ENCODE assay signal across 8 cellular contexts in genomic region chr3:57078366-57079220, GRCh38. TPM values are rescaled to one million over a fixed set of nuclear protein-coding genes. Genes with fewer than 3 reads are reported as not detected.
DNase-seq lines count a peak whose midpoint lies in the region; ATAC-seq and TF ChIP-seq lines count a peak whose summit lies in the region.

No MANE protein-coding gene starts in this region.

- TF ChIP-seq CTCF in fibroblast of lung (conservative IDR thresholded peaks at IDR 0.05 in 1 of 2, IDR thresholded peaks at IDR 0.05 in 1 of 2; ENCODE audit: low read depth in 1 of 2, low read length in 2 of 2): no peak
- no peak for TF ChIP-seq CTCF in tibial artery (IDR thresholded peaks at IDR 0.05)

- no peaks in the 10 kb centered on the region for H3K79me2 ChIP-seq in fibroblast of lung (ENCODE audit: control insufficient read depth, insufficient read depth, low read length)

- H3K4me2 ChIP-seq in fibroblast of lung (ENCODE audit: extremely low read depth, insufficient read depth, low read length): peak overlapping the region; percentile 86

- peak overlapping the region; percentile 45 for H2AFZ ChIP-seq in fibroblast of lung (ENCODE audit: low read length)

- H3K9me3 ChIP-seq in fibroblast of lung (ENCODE audit: control insufficient read depth, insufficient read depth, low read depth, low read length) (no peaks in the 10 kb centered on the region), muscle layer of colon (ENCODE audit: low read length) (no peaks in the 10 kb centered on the region), tibial artery (no peaks in the 10 kb centered on the region)

- H3K4me1 ChIP-seq in fibroblast of lung (ENCODE audit: control insufficient read depth, extremely low read depth, insufficient read depth, low read length): no peaks in the 10 kb centered on the region
- H3K4me1 ChIP-seq in muscle layer of colon (ENCODE audit: insufficient read depth, low read length): peaks cover 9% of the 10 kb centered on the region
- H3K4me1 ChIP-seq in tibial artery: peaks cover 0 to 21% (median 6%) of the 10 kb centered on the region in 4 donors

- H3K36me3 ChIP-seq in fibroblast of lung (ENCODE audit: control insufficient read depth, insufficient read depth, low read length) (no peaks in the 10 kb centered on the region), muscle layer of colon (ENCODE audit: insufficient read depth, low read length) (no peaks in the 10 kb centered on the region), tibial artery (no peaks in the 10 kb centered on the region)

- no peak overlapping the region for H3K27ac ChIP-seq in fibroblast of lung (ENCODE audit: insufficient read depth, low read length)
- H3K27ac ChIP-seq in muscle layer of colon (ENCODE audit: low read depth, low read length): peak overlapping the region; percentile 93
- H3K27ac ChIP-seq in tibial artery: peak overlapping the region; percentile 51 to 55

- H3K27me3 ChIP-seq in fibroblast of lung (ENCODE audit: control insufficient read depth, insufficient read depth, low read length) (peaks cover 30% of the 10 kb centered on the region), muscle layer of colon (ENCODE audit: control insufficient read depth in 1 of 2, insufficient read depth in 2 of 2, low read length in 2 of 2) (no peaks in the 10 kb centered on the region), tibial artery (no peaks in the 10 kb centered on the region)

- H3K4me3 ChIP-seq in Jurkat, Clone E6-1 (ENCODE audit: low read length): peak overlapping the region; percentile 56
- H3K4me3 ChIP-seq in fibroblast of lung (replicated peaks in 1 of 4; ENCODE audit: control extremely low read depth in 1 of 4, insufficient read depth in 1 of 4, low read depth in 3 of 4, low read length in 4 of 4) (peak overlapping the region; percentile 38 to 77 (median 66)), muscle layer of colon (ENCODE audit: low read depth in 1 of 2, low read length in 2 of 2) (peak overlapping the region; percentile 53 to 82), tibial artery (peak overlapping the region; percentile 67 to 78)

- DNase-seq in NCI-H1436 (lab: John Stamatoyannopoulos, UW): peak; percentile 10
- no peak for DNase-seq in NCI-H1436 treated with DMSO at 0.1 percent for 48 hours (lab: John Stamatoyannopoulos, UW)
- no peak for DNase-seq in Jurkat, Clone E6-1 (ENCODE audit: low read depth, low spot score)
- peak; percentile 16 to 26 for DNase-seq in activated CD4-positive, alpha-beta T cell treated with anti-CD3 and anti-CD28 coated beads, Interleukin-2, amount 50 U/mL, for 48 hours
- DNase-seq in fibroblast of lung (ENCODE audit: low read depth in 2 of 2): peak; percentile 55 to 62
- peak; percentile 83 to 86 for DNase-seq in tibial artery

- H3K9ac ChIP-seq in fibroblast of lung (ENCODE audit: insufficient read depth, low read length): no peak overlapping the region
- peak overlapping the region; percentile 52 for H3K9ac ChIP-seq in muscle layer of colon (ENCODE audit: low read length)

- no peaks in the 10 kb centered on the region for H4K20me1 ChIP-seq in fibroblast of lung (ENCODE audit: control insufficient read depth, extremely low read depth, insufficient read depth, low read length)

- intact Hi-C loops in tibial artery (cut with DNase I; ENCODE audit: low total_unique reads): loop anchor here (10.0 kb wide), 1 partner anchor 84 kb away; no protein-coding TSS in a partner anchor

- ATAC-seq in HG03196 (IDR thresholded peaks at IDR 0.05; ENCODE audit: unreplicated experiment): no peak

RNA-seq across cellular contexts. Expression of gene SPATA12, which starts 18.1 kb away (rescaled TPM):
- polyA plus RNA-seq in Jurkat, Clone E6-1 (2012; ENCODE audit: insufficient read depth, insufficient read length): not detected
- total RNA-seq in fibroblast of lung: not detected in 2 replicates
- 0.02 TPM in 1 of 2 replicates, not detected in the other for polyA plus RNA-seq in fibroblast of lung
- polyA plus RNA-seq in fibroblast of lung (2012): 0.06 TPM in 1 of 2 replicates, not detected in the other
- not detected in 2 replicates for polyA minus RNA-seq in fibroblast of lung (ENCODE audit: low replicate concordance)

Comparison
In these comparisons a context has a peak if more than half of its experiments do, and no peak if none do; other contexts are left out.
1. DNase-seq: peak in NCI-H1436 (single experiment), activated CD4-positive, alpha-beta T cell treated with anti-CD3 and anti-CD28 coated beads, Interleukin-2, amount 50 U/mL, for 48 hours (2 of 2), fibroblast of lung (2 of 2) and tibial artery (2 of 2); none in NCI-H1436 treated with DMSO at 0.1 percent for 48 hours (single experiment) and Jurkat, Clone E6-1 (single experiment).
2. Peak in every context shown above with its lines, with median percentiles within 50 percentile points of each other: H3K4me3 ChIP-seq.